14 cellular contexts compared by ENCODE assay signal in the genomic region with DNA sequence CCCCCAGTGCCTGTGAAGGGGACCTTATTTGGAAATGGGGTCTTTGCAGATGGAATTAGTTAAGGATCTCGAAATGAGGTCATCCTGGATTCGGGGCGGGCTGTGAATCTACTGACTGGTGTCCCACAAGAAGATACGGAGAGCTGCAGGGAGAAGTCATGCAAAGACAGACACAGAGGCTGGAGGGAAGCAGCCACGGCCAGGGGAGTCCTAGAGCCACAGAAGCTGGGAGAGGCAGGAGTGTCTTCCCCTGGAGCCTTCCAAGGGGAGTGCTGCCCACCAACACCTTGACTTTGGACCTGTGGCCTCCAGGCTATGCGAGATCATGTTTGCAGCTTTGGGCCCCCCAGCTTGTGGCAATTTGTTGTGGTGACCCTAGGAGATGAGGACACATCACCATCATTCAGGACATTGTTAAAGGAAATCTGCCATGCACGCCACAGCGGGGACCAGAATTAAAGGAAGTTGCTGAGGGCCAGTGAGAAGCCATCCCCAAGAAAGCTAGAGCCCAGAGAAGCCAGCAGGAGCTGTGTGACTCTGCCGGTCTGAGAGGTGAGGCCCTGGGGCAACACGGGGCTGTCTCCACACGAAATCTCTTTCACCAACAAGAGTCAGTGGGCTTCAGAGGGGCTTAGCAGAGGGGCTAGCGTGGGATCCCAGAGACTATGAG.
DNase-seq lines count a peak whose midpoint lies in the region; ATAC-seq and TF ChIP-seq lines count a peak whose summit lies in the region.
"Had no signal": no experiment of that assay in that cellular context is flagged by ENCODE, and none has a peak within 500 bp of the region (broad histone marks: within the 10 kb centered on the region; RNA-seq: fewer than 3 reads in every experiment).

No MANE protein-coding gene starts in this region.

- TF ChIP-seq EP300 in sigmoid colon (IDR thresholded peaks at IDR 0.05), result no peak

- peak; percentile 41 for DNase-seq in cardiac septum (ENCODE audit: low spot score)
- no peak for DNase-seq in left ventricle myocardium inferior
- DNase-seq in left lobe of liver (ENCODE audit: low spot score), result peak; percentile 19
- DNase-seq in sigmoid colon, result peak; percentile 21
- DNase-seq in hepatic stellate cell (ENCODE audit: low spot score), result no peak
- DNase-seq in GM13977 (ENCODE audit: low spot score), result no peak
- DNase-seq: 8988T; CD4-positive, CD25-positive, alpha-beta regulatory T cell; DMS53; GF-D8; GM23248 had no signal

- in situ Hi-C loops in GM13977 (cut with MboI; ENCODE audit: low pct_unique_long_range_greater_than_20kb, low sequenced_read_pairs, unreplicated experiment), result no loop called here

- whole genome bisulfite sequencing in sigmoid colon, 2 donors, result 68 to 75% methylated on average over 12 of the region's 12 CpGs

- no peak overlapping the region for H3K4me3 ChIP-seq in left ventricle myocardium inferior
- H3K4me3 ChIP-seq in sigmoid colon, result no peak overlapping the region
- H3K4me3 ChIP-seq: BLaER1 treated with 17β-estradiol and CSF1 and Interleukin-3, amounts not matched to agents 10 nM and 100 nM; GM23248 had no signal

- TF ChIP-seq CTCF in left ventricle myocardium inferior (IDR thresholded peaks at IDR 0.05; ENCODE audit: borderline replicate concordance) (no peak), sigmoid colon (IDR thresholded peaks at IDR 0.05) (no peak), GM13977 (IDR thresholded peaks at IDR 0.05; ENCODE audit: extremely low read depth, insufficient read depth, missing control alignments) (no peak)

- H3K9me3 ChIP-seq in left ventricle myocardium inferior (replicated peaks) (peaks cover 9% of the 10 kb centered on the region), sigmoid colon (no peaks in the 10 kb centered on the region)

- H3K27me3 ChIP-seq in left ventricle myocardium inferior (ENCODE audit: low read depth), result peaks cover 68% of the 10 kb centered on the region
- H3K27me3 ChIP-seq in sigmoid colon, result peaks cover 0 to 21% (median 0%) of the 10 kb centered on the region in 3 donors
- H3K27me3 ChIP-seq: BLaER1 treated with 17β-estradiol and CSF1 and Interleukin-3, amounts not matched to agents 10 nM and 100 nM had no signal

- H3K27ac ChIP-seq in left ventricle myocardium inferior (replicated peaks) (no peak overlapping the region), sigmoid colon (no peak overlapping the region)
- H3K27ac ChIP-seq: BLaER1 treated with 17β-estradiol and CSF1 and Interleukin-3, amounts not matched to agents 10 nM and 100 nM; GM23248; HL-60 had no signal

- no peak for ATAC-seq in left lobe of liver
- ATAC-seq in activated CD4-positive, CD25-positive, alpha-beta regulatory T cell treated with anti-CD3 and anti-CD28 coated beads, Interleukin-2, amount 50 U/mL, for 24 hours, result no peak

- H3K36me3 ChIP-seq in left ventricle myocardium inferior, result no peaks in the 10 kb centered on the region
- no peaks in the 10 kb centered on the region for H3K36me3 ChIP-seq in sigmoid colon
- H3K36me3 ChIP-seq: BLaER1 treated with 17β-estradiol and CSF1 and Interleukin-3, amounts not matched to agents 10 nM and 100 nM had no signal

- intact Hi-C loops in cardiac septum (cut with DNase I), result no loop called here
- intact Hi-C loops in left ventricle myocardium inferior (cut with micrococcal nuclease), result no loop called here
- intact Hi-C loops in sigmoid colon (cut with DNase I), result no loop called here

- no peak for TF ChIP-seq POLR2A in sigmoid colon (IDR thresholded peaks at IDR 0.05)

- no peaks in the 10 kb centered on the region for H3K4me1 ChIP-seq in left ventricle myocardium inferior
- H3K4me1 ChIP-seq in sigmoid colon, result no peaks in the 10 kb centered on the region
- H3K4me1 ChIP-seq: BLaER1 treated with 17β-estradiol and CSF1 and Interleukin-3, amounts not matched to agents 10 nM and 100 nM had no signal

Comparison
In these comparisons a context has a peak if more than half of its experiments do, and no peak if none do; other contexts are left out.
1. DNase-seq: peak in cardiac septum (single experiment), left lobe of liver (single experiment) and sigmoid colon (single experiment); none in left ventricle myocardium inferior (single experiment), hepatic stellate cell (single experiment) and GM13977 (single experiment).